ENCODE assay signal across 13 cellular contexts in genomic region chr7:29968683-29969457, GRCh38. TPM values are rescaled to one million over a fixed set of nuclear protein-coding genes. Genes with fewer than 3 reads are reported as not detected.
DNase-seq lines count a peak whose midpoint lies in the region; ATAC-seq and TF ChIP-seq lines count a peak whose summit lies in the region.
"Had no signal": no experiment of that assay in that cellular context is flagged by ENCODE, and none has a peak within 500 bp of the region (broad histone marks: within the 10 kb centered on the region; RNA-seq: fewer than 3 reads in every experiment).

No MANE protein-coding gene starts in this region.

- no peak overlapping the region for H2AFZ ChIP-seq in fibroblast of lung (ENCODE audit: low read length)

- no peaks in the 10 kb centered on the region for H3K9me3 ChIP-seq in fibroblast of lung (ENCODE audit: control insufficient read depth, insufficient read depth, low read depth, low read length)
- H3K9me3 ChIP-seq in sigmoid colon = no peaks in the 10 kb centered on the region
- H3K9me3 ChIP-seq: heart right ventricle, spleen had no signal

- ATAC-seq in SK-N-SH treated with all-trans-retinoic acid at 6 μM for 48 hours (peak; percentile 86), natural killer cell (no peak), HG02763 (IDR thresholded peaks at IDR 0.05; ENCODE audit: unreplicated experiment) (no peak), HG03280 (IDR thresholded peaks at IDR 0.05; ENCODE audit: unreplicated experiment) (no peak)
- ATAC-seq: heart right ventricle had no signal

- H3K27ac ChIP-seq in fibroblast of lung (ENCODE audit: insufficient read depth, low read length) (no peak overlapping the region), sigmoid colon (no peak overlapping the region)
- H3K27ac ChIP-seq: heart right ventricle, spleen had no signal

- no peaks in the 10 kb centered on the region for H3K36me3 ChIP-seq in fibroblast of lung (ENCODE audit: control insufficient read depth, insufficient read depth, low read length)
- H3K36me3 ChIP-seq in sigmoid colon = peaks cover 0 to 5% (median 0%) of the 10 kb centered on the region in 4 donors

- no peaks in the 10 kb centered on the region for H3K27me3 Mint-ChIP-seq in natural killer cell (ENCODE audit: low read depth in 2 of 2)
- H3K27me3 Mint-ChIP-seq: activated B cell treated with CpG ODN at 0.5 μM for 24 hours had no signal

- H3K4me3 ChIP-seq in fibroblast of lung (replicated peaks in 1 of 4; ENCODE audit: control extremely low read depth in 1 of 4, insufficient read depth in 1 of 4, low read depth in 3 of 4, low read length in 4 of 4) = no peak overlapping the region
- H3K4me3 ChIP-seq in sigmoid colon = no peak overlapping the region
- H3K4me3 ChIP-seq: heart right ventricle, spleen had no signal

- no peak overlapping the region for H3K4me3 Mint-ChIP-seq in natural killer cell
- H3K4me3 Mint-ChIP-seq: activated B cell treated with CpG ODN at 0.5 μM for 24 hours had no signal

- TF ChIP-seq EP300 in sigmoid colon (IDR thresholded peaks at IDR 0.05) = no peak

- no peak overlapping the region for H3K27ac Mint-ChIP-seq in natural killer cell
- H3K27ac Mint-ChIP-seq: activated B cell treated with CpG ODN at 0.5 μM for 24 hours had no signal

- intact Hi-C loops in natural killer cell (cut with micrococcal nuclease) (no loop called here), sigmoid colon (cut with DNase I) (no loop called here)

- no peak overlapping the region for H3K4me2 ChIP-seq in fibroblast of lung (ENCODE audit: extremely low read depth, insufficient read depth, low read length)

- TF ChIP-seq CTCF in fibroblast of lung (conservative IDR thresholded peaks at IDR 0.05 in 1 of 2, IDR thresholded peaks at IDR 0.05 in 1 of 2; ENCODE audit: low read depth in 1 of 2, low read length in 2 of 2) (no peak), natural killer cell (IDR thresholded peaks at IDR 0.05) (no peak), sigmoid colon (IDR thresholded peaks at IDR 0.05) (no peak)

- peak; percentile 90 for DNase-seq in G401 (ENCODE audit: low spot score)
- peak; percentile 68 to 89 for DNase-seq in fibroblast of lung (ENCODE audit: low read depth in 2 of 2)
- peak; percentile 74 for DNase-seq in non-pigmented ciliary epithelial cell (ENCODE audit: low read depth)
- DNase-seq in natural killer cell = no peak
- no peak for DNase-seq in sigmoid colon
- DNase-seq: activated B cell treated with CpG ODN at 0.5 μM for 24 hours, heart right ventricle, NCI-H345, SHP77, spleen had no signal

- in situ Hi-C loops in G401 (cut with HindIII; ENCODE audit: low sequenced_read_pairs) = no loop called here

- 85 to 90% methylated on average over 12 of the region's 12 CpGs for WGBS in sigmoid colon, 2 donors

- no peaks in the 10 kb centered on the region for H3K9me3 Mint-ChIP-seq in natural killer cell
- H3K9me3 Mint-ChIP-seq: activated B cell treated with CpG ODN at 0.5 μM for 24 hours had no signal

- no peak overlapping the region for H3K9ac ChIP-seq in fibroblast of lung (ENCODE audit: insufficient read depth, low read length)

- no peak for TF ChIP-seq POLR2A in sigmoid colon (IDR thresholded peaks at IDR 0.05)

- H3K79me2 ChIP-seq in fibroblast of lung (ENCODE audit: control insufficient read depth, insufficient read depth, low read length) = peaks cover 45% of the 10 kb centered on the region

- no peaks in the 10 kb centered on the region for H3K4me1 ChIP-seq in fibroblast of lung (ENCODE audit: control insufficient read depth, extremely low read depth, insufficient read depth, low read length)
- peaks cover 0 to 6% (median 2%) of the 10 kb centered on the region in 4 donors for H3K4me1 ChIP-seq in sigmoid colon

- H3K36me3 Mint-ChIP-seq in natural killer cell = no peaks in the 10 kb centered on the region

- peaks cover 2% of the 10 kb centered on the region for H4K20me1 ChIP-seq in fibroblast of lung (ENCODE audit: control insufficient read depth, extremely low read depth, insufficient read depth, low read length)

- H3K4me1 Mint-ChIP-seq in natural killer cell = peaks cover 30 to 36% of the 10 kb centered on the region in 2 donors

- H3K27me3 ChIP-seq in fibroblast of lung (ENCODE audit: control insufficient read depth, insufficient read depth, low read length) (no peaks in the 10 kb centered on the region), sigmoid colon (no peaks in the 10 kb centered on the region)
- H3K27me3 ChIP-seq: heart right ventricle, spleen had no signal

TF ChIP-seq in SK-N-SH treated with all-trans-retinoic acid at 6 μM for 48 hours, 23 proteins besides CTCF, POLR2A, EP300 and RAD21 (continues in another document):
- TF ChIP-seq SNAI2 (CRISPR knock-in tag; IDR thresholded peaks at IDR 0.05) = no peak
- no peak for TF ChIP-seq ZNF70 (CRISPR knock-in tag; IDR thresholded peaks at IDR 0.05)
- no peak for TF ChIP-seq TSHZ2 (CRISPR knock-in tag; IDR thresholded peaks at IDR 0.05)
- TF ChIP-seq GLIS3 (CRISPR knock-in tag; IDR thresholded peaks at IDR 0.05) = no peak
- no peak for TF ChIP-seq ZNF565 (CRISPR knock-in tag; conservative IDR thresholded peaks at IDR 0.05; ENCODE audit: low read depth)
- no peak for TF ChIP-seq CSDC2 (CRISPR knock-in tag; IDR thresholded peaks at IDR 0.05)
- TF ChIP-seq CSRNP3 (CRISPR knock-in tag; IDR thresholded peaks at IDR 0.05) = no peak
- TF ChIP-seq ISL1 (CRISPR knock-in tag; IDR thresholded peaks at IDR 0.05) = no peak
- TF ChIP-seq ESRRG (CRISPR knock-in tag; IDR thresholded peaks at IDR 0.05) = no peak
- TF ChIP-seq RARB (CRISPR knock-in tag; IDR thresholded peaks at IDR 0.05) = no peak
- no peak for TF ChIP-seq PPARA (CRISPR knock-in tag; IDR thresholded peaks at IDR 0.05; ENCODE audit: borderline replicate concordance)
- TF ChIP-seq TOX (CRISPR knock-in tag; IDR thresholded peaks at IDR 0.05; ENCODE audit: borderline replicate concordance) = no peak
- no peak for TF ChIP-seq BACH2 (CRISPR knock-in tag; IDR thresholded peaks at IDR 0.05; ENCODE audit: borderline replicate concordance)
- TF ChIP-seq ARNTL (CRISPR knock-in tag; IDR thresholded peaks at IDR 0.05; ENCODE audit: borderline replicate concordance, low read depth) = no peak

RNA-seq across cellular contexts. Expression of gene SCRN1, which starts 20.7 kb away (rescaled TPM):
- 77.4 and 101 TPM in 2 replicates for total RNA-seq in G401 (2014; rRNA removed; shearing (Covaris generic))
- total RNA-seq in fibroblast of lung (86.5 and 142 TPM in 2 replicates), natural killer cell (10 to 100 TPM; 23.4 to 31.3 (median 26.9) TPM), sigmoid colon (10 to 100 TPM; 44.5 to 55.0 (median 51.0) TPM)
- polyA plus RNA-seq in fibroblast of lung (107 and 124 TPM in 2 replicates), sigmoid colon (10 to 100 TPM in 1 of 3 donors, 1 to 10 TPM in 2; 5.1 to 12.8 (median 9.0) TPM)
- 82.2 and 90.0 TPM in 2 replicates for polyA plus RNA-seq in fibroblast of lung (2012)
- 64.0 and 69.4 TPM in 2 replicates for polyA minus RNA-seq in fibroblast of lung (ENCODE audit: low replicate concordance)

RNA-seq across cellular contexts. Expression of gene FKBP14, which starts 57.6 kb away (rescaled TPM):
- total RNA-seq in G401 (2014; rRNA removed; shearing (Covaris generic)) = 5.9 and 13.1 TPM in 2 replicates
- total RNA-seq in fibroblast of lung (20.3 and 21.8 TPM in 2 replicates), natural killer cell (10 to 100 TPM; 11.1 to 13.4 (median 11.9) TPM), sigmoid colon (10 to 100 TPM in 2 of 4 donors, 1 to 10 TPM in 2; 6.3 to 11.4 (median 9.4) TPM)
- polyA plus RNA-seq in fibroblast of lung (30.5 and 52.0 TPM in 2 replicates), sigmoid colon (1 to 10 TPM; 1.8 to 4.0 (median 2.4) TPM)
- polyA plus RNA-seq in fibroblast of lung (2012) = 18.2 and 33.9 TPM in 2 replicates
- 1.9 and 11.8 TPM in 2 replicates for polyA minus RNA-seq in fibroblast of lung (ENCODE audit: low replicate concordance)

RNA-seq across cellular contexts. Expression of gene PLEKHA8, which starts 59.3 kb away (rescaled TPM):
- total RNA-seq in G401 (2014; rRNA removed; shearing (Covaris generic)) = 13.7 and 21.5 TPM in 2 replicates
- total RNA-seq in fibroblast of lung (13.4 and 15.5 TPM in 2 replicates), natural killer cell (10 to 100 TPM in 2 of 3 donors, 1 to 10 TPM in 1; 8.7 to 12.8 (median 11.8) TPM), sigmoid colon (10 to 100 TPM in 2 of 4 donors, 1 to 10 TPM in 2; 7.7 to 12.2 (median 9.1) TPM)
- polyA plus RNA-seq in fibroblast of lung (6.9 and 9.5 TPM in 2 replicates), sigmoid colon (1 to 10 TPM; 3.2 to 5.2 (median 4.8) TPM)
- 6.4 and 7.2 TPM in 2 replicates for polyA plus RNA-seq in fibroblast of lung (2012)
- polyA minus RNA-seq in fibroblast of lung (ENCODE audit: low replicate concordance) = 2.5 and 3.6 TPM in 2 replicates

Comparison
In these comparisons a context has a peak if more than half of its experiments do, and no peak if none do; other contexts are left out.
1. DNase-seq: peak in G401 (single experiment), fibroblast of lung (2 of 2) and non-pigmented ciliary epithelial cell (single experiment); none in natural killer cell (single experiment) and sigmoid colon (single experiment).